In genomic region chr2:218984239-218985020, GRCh38 we compare ENCODE assay signal across 10 cellular contexts. TPM values are rescaled to one million over a fixed set of nuclear protein-coding genes. Genes with fewer than 3 reads are reported as not detected.
A peak's percentile ranks its signal among the peaks of the same experiment; 100 is the strongest.
DNase-seq lines count a peak whose midpoint lies in the region; ATAC-seq, FAIRE-seq and TF ChIP-seq lines count a peak whose summit lies in the region.
"Had no signal": no experiment of that assay in that cellular context is flagged by ENCODE, and none has a peak within 500 bp of the region (broad histone marks: within the 10 kb centered on the region; RNA-seq: fewer than 3 reads in every experiment).

No MANE protein-coding gene starts in this region.

- 3% methylated on average over 41 of the region's 50 CpGs; no CpG with 5 or more reads in 1 of the 2 experiments for WGBS in H1 (ENCODE audit: extremely low coverage in 1 of 2, insufficient coverage in 1 of 2, insufficient read length in 1 of 2, insufficient replicate concordance in 2 of 2, low coverage in 1 of 2, low lambda C conversion rate in 2 of 2, missing lambda C conversion rate in 1 of 2), 2 experiments
- WGBS in prostate gland: under 1% methylated on average over 50 of the region's 50 CpGs

- H3K4me2 ChIP-seq in MM.1S (ENCODE audit: low read depth, low read length): no peak overlapping the region
- H3K4me2 ChIP-seq in H1 (ENCODE audit: insufficient read depth in 1 of 2, low read depth in 2 of 2, low read length in 2 of 2): peak overlapping the region; percentile 46 to 67

- no peak overlapping the region for H3K4ac ChIP-seq in H1 (replicated peaks; ENCODE audit: insufficient read length, low read depth, low read length)

- no peak for ATAC-seq in HG02852 (IDR thresholded peaks at IDR 0.05; ENCODE audit: unreplicated experiment)
- ATAC-seq in GM18517 (IDR thresholded peaks at IDR 0.05; ENCODE audit: unreplicated experiment): no peak

- H3K23ac ChIP-seq in H1 (ENCODE audit: insufficient read length): no peak overlapping the region

- TF ChIP-seq POLR2A in H1 (IDR thresholded peaks at IDR 0.05; ENCODE audit: control extremely low read depth in 1 of 2, low read depth in 2 of 2, low read length in 2 of 2): no peak
- no peak for TF ChIP-seq POLR2A in prostate gland (IDR thresholded peaks at IDR 0.05)

- CTCF ChIA-PET in H1 (lab: Charles Lee; ENCODE audit: partially characterized antibody): interaction anchor here (0.6 to 13.0 kb wide), 11 partner anchors 12 to 174 kb away, joined by 3 to 284 read pairs (median 4); partner anchors contain the start of genes CDK5R2 and CRYBA2

- H3K9me3 ChIP-seq in MM.1S (replicated peaks; ENCODE audit: insufficient read depth, low read length): no peaks in the 10 kb centered on the region
- H3K9me3 ChIP-seq in H1 (ENCODE audit: insufficient read depth in 2 of 2, low read depth in 1 of 2, low read length in 1 of 2): no peaks in the 10 kb centered on the region
- H3K9me3 ChIP-seq in prostate gland: no peaks in the 10 kb centered on the region

- no peak overlapping the region for H2AFZ ChIP-seq in MM.1S (ENCODE audit: low read length)
- H2AFZ ChIP-seq in H1 (ENCODE audit: low read length): no peak overlapping the region

- no peak for TF ChIP-seq CTCF in MM.1S (IDR thresholded peaks at IDR 0.05; ENCODE audit: low read length)
- TF ChIP-seq CTCF in H1 (IDR thresholded peaks at IDR 0.05; ENCODE audit: control extremely low read depth in 1 of 3, insufficient read depth in 1 of 3, low read depth in 1 of 3, low read length in 3 of 3): no peak
- no peak for TF ChIP-seq CTCF in prostate gland (IDR thresholded peaks at IDR 0.05)

- H3K36me3 ChIP-seq in MM.1S (replicated peaks; ENCODE audit: insufficient read depth, low read length) (no peaks in the 10 kb centered on the region), H1 (ENCODE audit: control insufficient read depth in 2 of 4, insufficient read depth in 4 of 4, low read length in 3 of 4) (peaks cover 0 to 7% (median 0%) of the 10 kb centered on the region in 4 experiments; a peak in 1 of 8 replicates), prostate gland (no peaks in the 10 kb centered on the region)

- no peak for FAIRE-seq in H1 (lab: Jason Lieb, UNC)

- no peak overlapping the region for H2BK15ac ChIP-seq in H1 (ENCODE audit: low read length)

- H4K20me1 ChIP-seq in MM.1S (ENCODE audit: insufficient read depth, low read length) (no peaks in the 10 kb centered on the region), H1 (replicated peaks in 1 of 2; ENCODE audit: control insufficient read depth in 1 of 2, insufficient read depth in 2 of 2, low read length in 2 of 2) (peaks cover 16 to 35% of the 10 kb centered on the region in 2 experiments)

- H2BK5ac ChIP-seq in H1 (ENCODE audit: low read depth, low read length): no peak overlapping the region

- peak overlapping the region; percentile 17; the same call in 1 of the 2 replicates for H2BK12ac ChIP-seq in H1 (ENCODE audit: low read depth, low read length)

- peaks cover 6% of the 10 kb centered on the region; the same call in 1 of the 2 replicates for H3K23me2 ChIP-seq in H1 (ENCODE audit: low read depth, low read length)

- POLR2A ChIA-PET in H1 (lab: Charles Lee; ENCODE audit: partially characterized antibody): interaction anchor here (0.6 to 1.0 kb wide), 4 partner anchors 8 to 614 kb away, joined by 3 to 4 read pairs (median 3); no protein-coding TSS in a partner anchor

- no peaks in the 10 kb centered on the region for H3K79me1 ChIP-seq in H1 (ENCODE audit: low read depth, low read length)

- H3K27ac ChIP-seq in MM.1S (ENCODE audit: low read length): no peak overlapping the region
- H3K27ac ChIP-seq in H1 (ENCODE audit: low read depth, low read length): no peak overlapping the region
- H3K27ac ChIP-seq in prostate gland: peak overlapping the region in 1 of 2 donors; percentile 4

- no peak overlapping the region for H4K91ac ChIP-seq in H1 (replicated peaks; ENCODE audit: insufficient read length, low read length)

- no peak for TF ChIP-seq EP300 in H1 (IDR thresholded peaks at IDR 0.05; ENCODE audit: borderline replicate concordance in 1 of 2, low read depth in 2 of 2, low read length in 2 of 2)

- H3F3A ChIP-seq in MM.1S (ENCODE audit: insufficient read depth, low read length): no peaks in the 10 kb centered on the region

- intact Hi-C loops in prostate gland (cut with DNase I): no loop called here

- no peak overlapping the region for H2AK5ac ChIP-seq in H1 (ENCODE audit: low read depth, low read length)

- H4K8ac ChIP-seq in H1 (ENCODE audit: extremely low read depth, insufficient read depth, low read length): no peak overlapping the region; the same call in 1 of the 2 replicates

- peak overlapping the region; percentile 32; the same call in 1 of the 2 replicates for H3K18ac ChIP-seq in H1 (ENCODE audit: extremely low read depth, low read length)

- H2BK120ac ChIP-seq in H1 (replicated peaks; ENCODE audit: low read depth, low read length): no peak overlapping the region

- peaks cover 85% of the 10 kb centered on the region for H3K27me3 ChIP-seq in MM.1S (replicated peaks; ENCODE audit: insufficient read depth, low read length)
- H3K27me3 ChIP-seq in H1 (replicated peaks in 1 of 4; ENCODE audit: control insufficient read depth in 3 of 4, extremely low read depth in 1 of 4, insufficient read depth in 3 of 4, low read length in 3 of 4): peaks cover 92 to 97% (median 96%) of the 10 kb centered on the region in 4 experiments
- peaks cover 17% of the 10 kb centered on the region for H3K27me3 ChIP-seq in prostate gland (replicated peaks; ENCODE audit: insufficient read depth)

- H3K4me3 ChIP-seq in MM.1S (ENCODE audit: low read length): no peak overlapping the region
- H3K4me3 ChIP-seq in H1 (ENCODE audit: extremely low read depth in 1 of 4, insufficient read depth in 2 of 4, low read depth in 3 of 4, low read length in 4 of 4): peak overlapping the region in 3 of 4 experiments; percentile 6 to 52 (median 32); a peak in 5 of 8 replicates
- H3K4me3 ChIP-seq in prostate gland: peak overlapping the region; percentile 7 to 19

- no peaks in the 10 kb centered on the region for H3K9me2 ChIP-seq in MM.1S (replicated peaks; ENCODE audit: insufficient read depth, low read length)

- H3K79me2 ChIP-seq in MM.1S (ENCODE audit: low read length) (no peaks in the 10 kb centered on the region), H1 (ENCODE audit: control insufficient read depth in 1 of 2, insufficient read depth in 2 of 2, low read length in 2 of 2) (no peaks in the 10 kb centered on the region)

- peak; percentile 30 for DNase-seq in DMS153 treated with DMSO at 0.1 percent for 48 hours (lab: John Stamatoyannopoulos, UW; ENCODE audit: unreplicated experiment)
- no peak for DNase-seq in DMS153 (lab: John Stamatoyannopoulos, UW)
- DNase-seq in MM.1S: peak; percentile 2
- DNase-seq in H1 (ENCODE audit: low read depth in 1 of 2, low spot score in 2 of 2): peak in 1 of 2 experiments; percentile 73
- DNase-seq in prostate gland (ENCODE audit: low spot score): no peak
- no peak for DNase-seq in retina
- DNase-seq: ACHN, activated gamma-delta T cell treated with Interleukin-2 at 50 U/mL for 16 hours had no signal

- H2BK20ac ChIP-seq in H1 (ENCODE audit: low read length): no peak overlapping the region; the same call in 1 of the 2 replicates

- H4K5ac ChIP-seq in H1 (ENCODE audit: insufficient read length, low read depth, low read length): no peak overlapping the region

- no peak for TF ChIP-seq RAD21 in H1 (IDR thresholded peaks at IDR 0.05 in 1 of 2, conservative IDR thresholded peaks at IDR 0.05 in 1 of 2; ENCODE audit: low read depth in 2 of 2, low read length in 2 of 2)

- no peak overlapping the region for H3K14ac ChIP-seq in H1 (ENCODE audit: insufficient read length)

- H3K56ac ChIP-seq in H1 (replicated peaks; ENCODE audit: insufficient read length, low read depth, low read length): no peak overlapping the region

- H3K9ac ChIP-seq in MM.1S (ENCODE audit: low read length) (no peak overlapping the region), H1 (replicated peaks in 1 of 4; ENCODE audit: extremely low read depth in 1 of 4, low read depth in 3 of 4, low read length in 3 of 4) (no peak overlapping the region)

- H3K4me1 ChIP-seq in MM.1S (ENCODE audit: low read length): peaks cover 5% of the 10 kb centered on the region; the same call in 1 of the 2 replicates
- H3K4me1 ChIP-seq in H1 (replicated peaks in 1 of 4; ENCODE audit: control insufficient read depth in 3 of 4, insufficient read depth in 4 of 4, low read length in 3 of 4): peaks cover 0 to 25% (median 19%) of the 10 kb centered on the region in 4 experiments; a peak in 6 of 7 replicates
- H3K4me1 ChIP-seq in prostate gland (replicated peaks): peaks cover 4% of the 10 kb centered on the region

RNA-seq across cellular contexts. Expression of gene FEV, which starts 0.6 kb away (rescaled TPM):
- total RNA-seq in H1 (2021; fragmentation: NEBNext Ultra II Directional; extraction: Animal tissue kit (Norgen Biotek cat#: 25700)): not detected in 2 replicates
- polyA plus RNA-seq in H1 (2011; rRNA removed): not detected in 2 replicates
- polyA plus RNA-seq in H1 (2011; cell fraction: cytosol; rRNA removed): not detected
- polyA plus RNA-seq in H1 (2011; cell fraction: nucleus; rRNA removed): not detected
- polyA plus RNA-seq in H1 (2012, experiment 1 of 2): not detected in 4 replicates
- not detected for polyA plus RNA-seq in H1 (2012, experiment 2 of 2)
- not detected for polyA plus RNA-seq in H1 (2013, experiment 1 of 2)
- polyA plus RNA-seq in H1 (2013, experiment 2 of 2): not detected
- not detected in 2 replicates for polyA minus RNA-seq in H1 (2011; rRNA and poly(A)+ RNA removed)
- not detected for polyA minus RNA-seq in H1 (2011; cell fraction: cytosol; rRNA and poly(A)+ RNA removed)
- polyA minus RNA-seq in H1 (2011; cell fraction: nucleus; rRNA and poly(A)+ RNA removed): not detected
- 10 to 100 TPM in 1 of 2 donors, 1 to 10 TPM in 1; 1.8 to 25.9 TPM for total RNA-seq in prostate gland

RNA-seq across cellular contexts. Expression of gene CRYBA2, which starts 8.8 kb away (rescaled TPM):
- not detected in 2 replicates for total RNA-seq in H1 (2021; fragmentation: NEBNext Ultra II Directional; extraction: Animal tissue kit (Norgen Biotek cat#: 25700))
- not detected in 2 replicates for polyA plus RNA-seq in H1 (2011; rRNA removed)
- not detected for polyA plus RNA-seq in H1 (2011; cell fraction: cytosol; rRNA removed)
- polyA plus RNA-seq in H1 (2011; cell fraction: nucleus; rRNA removed): not detected
- polyA plus RNA-seq in H1 (2012, experiment 1 of 2): not detected in 4 replicates
- polyA plus RNA-seq in H1 (2012, experiment 2 of 2): not detected
- polyA plus RNA-seq in H1 (2013, experiment 1 of 2): not detected
- polyA plus RNA-seq in H1 (2013, experiment 2 of 2): not detected
- not detected in 2 replicates for polyA minus RNA-seq in H1 (2011; rRNA and poly(A)+ RNA removed)
- not detected for polyA minus RNA-seq in H1 (2011; cell fraction: cytosol; rRNA and poly(A)+ RNA removed)
- polyA minus RNA-seq in H1 (2011; cell fraction: nucleus; rRNA and poly(A)+ RNA removed): not detected
- total RNA-seq in prostate gland: 1 to 10 TPM in 1 of 2 donors, not detected in 1; 3.0 TPM

RNA-seq across cellular contexts. Expression of gene CDK5R2, which starts 25.0 kb away (rescaled TPM):
- total RNA-seq in H1 (2021; fragmentation: NEBNext Ultra II Directional; extraction: Animal tissue kit (Norgen Biotek cat#: 25700)): not detected in 2 replicates
- polyA plus RNA-seq in H1 (2011; rRNA removed): 0.14 TPM in 2 replicates
- polyA plus RNA-seq in H1 (2011; cell fraction: cytosol; rRNA removed): 0.09 TPM
- not detected for polyA plus RNA-seq in H1 (2011; cell fraction: nucleus; rRNA removed)
- polyA plus RNA-seq in H1 (2012, experiment 1 of 2): 0.08 to 0.33 TPM (median 0.14 TPM) in 3 of 4 replicates, not detected in the other
- polyA plus RNA-seq in H1 (2012, experiment 2 of 2): not detected
- polyA plus RNA-seq in H1 (2013, experiment 1 of 2): 0.10 TPM
- polyA plus RNA-seq in H1 (2013, experiment 2 of 2): 0.13 TPM
- 0.06 TPM in 1 of 2 replicates, not detected in the other for polyA minus RNA-seq in H1 (2011; rRNA and poly(A)+ RNA removed)
- not detected for polyA minus RNA-seq in H1 (2011; cell fraction: cytosol; rRNA and poly(A)+ RNA removed)
- polyA minus RNA-seq in H1 (2011; cell fraction: nucleus; rRNA and poly(A)+ RNA removed): not detected
- total RNA-seq in prostate gland: not detected

RNA-seq across cellular contexts. Expression of gene CFAP65, which starts 56.9 kb away (rescaled TPM):
- total RNA-seq in H1 (2021; fragmentation: NEBNext Ultra II Directional; extraction: Animal tissue kit (Norgen Biotek cat#: 25700)): 0.13 and 0.19 TPM in 2 replicates
- 0.38 and 0.45 TPM in 2 replicates for polyA plus RNA-seq in H1 (2011; rRNA removed)
- 1.0 TPM for polyA plus RNA-seq in H1 (2011; cell fraction: cytosol; rRNA removed)
- 0.88 TPM for polyA plus RNA-seq in H1 (2011; cell fraction: nucleus; rRNA removed)
- polyA plus RNA-seq in H1 (2012, experiment 1 of 2): 0.32 to 0.68 TPM (median 0.52 TPM) in 4 replicates
- polyA plus RNA-seq in H1 (2012, experiment 2 of 2): 0.33 TPM
- polyA plus RNA-seq in H1 (2013, experiment 1 of 2): 0.18 TPM
- polyA plus RNA-seq in H1 (2013, experiment 2 of 2): 0.18 TPM
- polyA minus RNA-seq in H1 (2011; rRNA and poly(A)+ RNA removed): 0.35 and 0.76 TPM in 2 replicates
- polyA minus RNA-seq in H1 (2011; cell fraction: cytosol; rRNA and poly(A)+ RNA removed): not detected
- 0.20 TPM for polyA minus RNA-seq in H1 (2011; cell fraction: nucleus; rRNA and poly(A)+ RNA removed)
- total RNA-seq in prostate gland: 1 to 10 TPM in 1 of 2 donors, not detected in 1; 4.4 TPM

Comparison
In these comparisons a context has a peak if more than half of its experiments do, and no peak if none do; other contexts are left out.
1. DNase-seq: peak in DMS153 treated with DMSO at 0.1 percent for 48 hours (single experiment) and MM.1S (single experiment); none in DMS153 (single experiment), prostate gland (single experiment) and retina (single experiment).